In genomic region chr20:62925420-62926228, GRCh38 we compare ENCODE assay signal across 1 cellular context.
TF ChIP-seq lines count a peak whose summit lies in the region.

No MANE protein-coding gene starts in this region.

TF ChIP-seq in HEK293, 187 proteins besides CTCF, POLR2A, EP300 and RAD21 (continued from another document and continues in another):
- TF ChIP-seq ZBTB10 (tag by site-specific recombination; IDR thresholded peaks at IDR 0.05) (0 out of 2 replicates have a peak, but pooled peaks have one; percentile 27), ZIC2 (tag by site-specific recombination; IDR thresholded peaks at IDR 0.05) (peak; percentile 30; the same call in 1 of the 2 replicates), ZEB2 (tag by site-specific recombination; IDR thresholded peaks at IDR 0.05) (peak; percentile 52), ZNF629 (tag by site-specific recombination; IDR thresholded peaks at IDR 0.05) (peak; percentile 10; the same call in 1 of the 2 replicates), BCL11B (tag by site-specific recombination; IDR thresholded peaks at IDR 0.05; ENCODE audit: low read depth) (no peak), ZNF311 (tag by site-specific recombination; IDR thresholded peaks at IDR 0.05; ENCODE audit: borderline replicate concordance) (no peak), ZNF140 (tag by site-specific recombination; IDR thresholded peaks at IDR 0.05) (no peak), GLIS2 (tag by site-specific recombination; IDR thresholded peaks at IDR 0.05) (0 out of 2 replicates have a peak, but pooled peaks have one; percentile 15), ZNF23 (tag by site-specific recombination; IDR thresholded peaks at IDR 0.05; ENCODE audit: borderline replicate concordance) (no peak), ZNF37A (tag by site-specific recombination; IDR thresholded peaks at IDR 0.05) (no peak), HOXD13 (CRISPR knock-in tag; IDR thresholded peaks at IDR 0.05; ENCODE audit: borderline replicate concordance) (no peak), FEZF1 (tag by site-specific recombination; IDR thresholded peaks at IDR 0.05) (no peak), ZXDB (tag by site-specific recombination; IDR thresholded peaks at IDR 0.05) (peak; percentile 58), ZNF341 (tag by site-specific recombination; IDR thresholded peaks at IDR 0.05; ENCODE audit: low read depth) (peak; percentile 90), SETDB1 (IDR thresholded peaks at IDR 0.05; ENCODE audit: insufficient read length, low read length) (no peak), ZNF488 (tag by site-specific recombination; IDR thresholded peaks at IDR 0.05) (no peak), ZNF18 (tag by site-specific recombination; IDR thresholded peaks at IDR 0.05) (no peak), ZNF175 (tag by site-specific recombination; IDR thresholded peaks at IDR 0.05) (no peak), ZNF747 (tag by site-specific recombination; IDR thresholded peaks at IDR 0.05) (no peak), ZNF529 (tag by site-specific recombination; IDR thresholded peaks at IDR 0.05; ENCODE audit: insufficient replicate concordance) (no peak), ZBTB44 (tag by site-specific recombination; IDR thresholded peaks at IDR 0.05) (no peak), PRDM1 (tag by site-specific recombination; IDR thresholded peaks at IDR 0.05) (no peak), GFI1B (tag by site-specific recombination; IDR thresholded peaks at IDR 0.05) (no peak), SP7 (tag by site-specific recombination; IDR thresholded peaks at IDR 0.05) (peak; percentile 42), ZBTB26 (tag by site-specific recombination; optimal IDR thresholded peaks at IDR 0.05) (peak; percentile 69), ZNF280D (tag by site-specific recombination; IDR thresholded peaks at IDR 0.05) (no peak), ZNF561 (tag by site-specific recombination; IDR thresholded peaks at IDR 0.05; ENCODE audit: borderline replicate concordance) (peak; percentile 100), ZSCAN16 (tag by site-specific recombination; IDR thresholded peaks at IDR 0.05) (no peak), KLF17 (tag by site-specific recombination; IDR thresholded peaks at IDR 0.05) (peak; percentile 45; the same call in 1 of the 2 replicates), ZNF335 (tag by site-specific recombination; conservative IDR thresholded peaks at IDR 0.05) (peak; percentile 93), OVOL3 (tag by site-specific recombination; IDR thresholded peaks at IDR 0.05) (no peak), ZBTB17 (tag by site-specific recombination; IDR thresholded peaks at IDR 0.05) (no peak; the same call in 1 of the 2 replicates), GLIS1 (tag by site-specific recombination; IDR thresholded peaks at IDR 0.05) (peak; percentile 20; the same call in 1 of the 2 replicates), ZNF2 (tag by site-specific recombination; IDR thresholded peaks at IDR 0.05) (no peak), INSM2 (tag by site-specific recombination; IDR thresholded peaks at IDR 0.05) (0 out of 2 replicates have a peak, but pooled peaks have one; percentile 29), SCRT2 (tag by site-specific recombination; IDR thresholded peaks at IDR 0.05) (no peak), PATZ1 (tag by site-specific recombination; IDR thresholded peaks at IDR 0.05) (peak; percentile 55; the same call in 1 of the 2 replicates), ZBTB11 (tag by site-specific recombination; conservative IDR thresholded peaks at IDR 0.05; ENCODE audit: low read depth) (0 out of 2 replicates have a peak, but pooled peaks have one; percentile 21), ZNF184 (tag by site-specific recombination; IDR thresholded peaks at IDR 0.05) (no peak), ZNF560 (tag by site-specific recombination; IDR thresholded peaks at IDR 0.05; ENCODE audit: borderline replicate concordance) (no peak), ZNF621 (tag by site-specific recombination; IDR thresholded peaks at IDR 0.05) (no peak), ZNF521 (tag by site-specific recombination; IDR thresholded peaks at IDR 0.05) (no peak), ZNF473 (tag by site-specific recombination; IDR thresholded peaks at IDR 0.05) (no peak)
